In genomic region chr10:102660891-102661613, GRCh38 we compare ENCODE assay signal across 8 cellular contexts. TPM values are rescaled to one million over a fixed set of nuclear protein-coding genes. Genes with fewer than 3 reads are reported as not detected.
DNase-seq lines count a peak whose midpoint lies in the region; FAIRE-seq and TF ChIP-seq lines count a peak whose summit lies in the region.

No MANE protein-coding gene starts in this region.

- no peak overlapping the region for H2BK15ac ChIP-seq in H9 (ENCODE audit: low read depth, low read length)

- H2AK5ac ChIP-seq in H9 (ENCODE audit: insufficient read length, low read length) = no peak overlapping the region

- POLR2A ChIA-PET in PC-9 (lab: Charles Lee; ENCODE audit: unreplicated experiment) = no interaction called here

- H3K36me3 Mint-ChIP-seq in H9 (ENCODE audit: insufficient read depth in 1 of 3, low read depth in 3 of 3) = peaks cover 11 to 23% (median 20%) of the 10 kb centered on the region in 3 experiments

- H3K18ac ChIP-seq in H9 (ENCODE audit: insufficient read length, low read depth, low read length) = no peak overlapping the region

- H2AFZ ChIP-seq in H9 (ENCODE audit: low read length) = no peak overlapping the region
- H2AFZ ChIP-seq in PC-9 = no peak overlapping the region

- H3K14ac ChIP-seq in H9 (ENCODE audit: insufficient read depth, low read length) = 0 out of 2 replicates have a peak overlapping the region, but pooled peaks have one; percentile 48

- no peak overlapping the region for H2BK20ac ChIP-seq in H9 (ENCODE audit: low read depth, low read length, poor library complexity, severe bottlenecking)

- H3K79me2 ChIP-seq in H9 (ENCODE audit: insufficient read depth, low read length) = no peaks in the 10 kb centered on the region
- no peaks in the 10 kb centered on the region for H3K79me2 ChIP-seq in PC-9 (ENCODE audit: low read depth)

- H3K9me2 ChIP-seq in PC-9 (ENCODE audit: insufficient read depth) = no peaks in the 10 kb centered on the region

- H3K27ac Mint-ChIP-seq in H9 = no peak overlapping the region; a peak in 1 of 7 replicates

- CTCF ChIA-PET in PC-9 (lab: Charles Lee) = no interaction called here

- H3K4me3 Mint-ChIP-seq in H9 = no peak overlapping the region

- in situ Hi-C loops in GM13976 (cut with MboI; ENCODE audit: low sequenced_read_pairs, unreplicated experiment) = no loop called here

- DNase-seq in GM13976 (ENCODE audit: low spot score) (peak; percentile 93), H9 (peak; percentile 55), NCI-H1105 (lab: John Stamatoyannopoulos, UW) (peak; percentile 22), activated T-cell treated with anti-CD3 and anti-CD28 coated beads for 4 hours (peak; percentile 33), germinal center (ENCODE audit: low spot score) (peak; percentile 73), H54 (ENCODE audit: insufficient read length, low spot score) (no peak), PC-9 (no peak)

- H3K27ac ChIP-seq in H9 (ENCODE audit: insufficient read length, low read depth, low read length) (no peak overlapping the region), skin epidermis (peak overlapping the region in 20 of 21 experiments; percentile 5 to 84 (median 64)), PC-9 (no peak overlapping the region)

- H3K56ac ChIP-seq in H9 (ENCODE audit: insufficient read length, low read depth, low read length) = no peak overlapping the region

- no peaks in the 10 kb centered on the region for H3K36me3 ChIP-seq in PC-9 (ENCODE audit: low read depth)

- H3F3A ChIP-seq in PC-9 (ENCODE audit: insufficient read depth, low read depth) = no peaks in the 10 kb centered on the region

- no CpG with 5 or more reads among the region's 22 CpGs for WGBS in H9 (ENCODE audit: extremely low coverage, insufficient read length, low lambda C conversion rate)

- H3K9me3 ChIP-seq in H9 (ENCODE audit: control insufficient read depth, low read depth, low read length) (no peaks in the 10 kb centered on the region), PC-9 (ENCODE audit: insufficient read depth, low read depth) (no peaks in the 10 kb centered on the region)

- H3K4ac ChIP-seq in H9 (ENCODE audit: low read depth, low read length) = no peak overlapping the region

- H3T11ph ChIP-seq in H9 (ENCODE audit: low read length) = no peak overlapping the region

- H3K23ac ChIP-seq in H9 (ENCODE audit: insufficient read length, low read depth, low read length) = no peak overlapping the region

- no peak overlapping the region for H3K9ac ChIP-seq in H9 (ENCODE audit: extremely low read depth, insufficient read length, low read length)

- H2BK120ac ChIP-seq in H9 (ENCODE audit: low read depth, low read length, poor library complexity, severe bottlenecking) = no peak overlapping the region

- H3K79me1 ChIP-seq in H9 (ENCODE audit: insufficient read depth, low read depth, low read length, poor library complexity, severe bottlenecking) = no peaks in the 10 kb centered on the region

- H3K4me1 ChIP-seq in H9 (ENCODE audit: insufficient read depth, low read length) (no peaks in the 10 kb centered on the region; the same call in 1 of the 2 replicates), PC-9 (replicated peaks; ENCODE audit: insufficient read depth) (no peaks in the 10 kb centered on the region)

- intact Hi-C loops in PC-9 (cut with micrococcal nuclease; ENCODE audit: unreplicated experiment) = no loop called here

- no TSS peak for BruUV-seq in PC-9 (replicated peaks; lab: Mats Ljungman, UMichigan)

- H3K23me2 ChIP-seq in H9 (ENCODE audit: insufficient read length, low read depth, low read length, poor library complexity, severe bottlenecking) = no peaks in the 10 kb centered on the region

- H4K20me1 ChIP-seq in H9 (ENCODE audit: control insufficient read depth, insufficient read depth, insufficient read length) (no peaks in the 10 kb centered on the region), PC-9 (ENCODE audit: insufficient read depth) (no peaks in the 10 kb centered on the region)

- no peak overlapping the region for H2BK12ac ChIP-seq in H9 (ENCODE audit: insufficient read length, low read depth, low read length)

- H3K27me3 Mint-ChIP-seq in H9 (ENCODE audit: low read depth) = no peaks in the 10 kb centered on the region; the same call in 1 of the 2 replicates

- H3K4me2 ChIP-seq in H9 (ENCODE audit: insufficient read depth, insufficient read length, low read length) (no peak overlapping the region), PC-9 (no peak overlapping the region)

- no peak overlapping the region for H4K5ac ChIP-seq in H9 (ENCODE audit: insufficient read length, low read depth, low read length)

- H4K8ac ChIP-seq in H9 (replicated peaks; ENCODE audit: insufficient read length, low read depth, low read length) = no peak overlapping the region

- FAIRE-seq in H54 (lab: Jason Lieb, UNC) = no peak

- H3K27me3 ChIP-seq in H9 (ENCODE audit: insufficient read depth, low read length) (no peaks in the 10 kb centered on the region), PC-9 (ENCODE audit: insufficient read depth, low read depth) (no peaks in the 10 kb centered on the region)

- H2BK5ac ChIP-seq in H9 (ENCODE audit: insufficient read length, low read length) = no peak overlapping the region

- H3K4me3 ChIP-seq in skin epidermis = peak overlapping the region in 2 of 7 experiments; percentile 3 to 11
- no peak overlapping the region for H3K4me3 ChIP-seq in PC-9

- H4K91ac ChIP-seq in H9 (ENCODE audit: insufficient read length, low read depth, low read length) = no peak overlapping the region

- peaks cover 2 to 17% of the 10 kb centered on the region in 2 experiments; a peak in 3 of 4 replicates for H3K4me1 Mint-ChIP-seq in H9

- TF ChIP-seq POLR2A in H54 (IDR thresholded peaks at IDR 0.05; ENCODE audit: low read depth, low read length) = no peak

- H3K9me3 Mint-ChIP-seq in H9 = no peaks in the 10 kb centered on the region

- TF ChIP-seq CTCF in GM13976 (IDR thresholded peaks at IDR 0.05; ENCODE audit: borderline replicate concordance, control extremely low read depth, extremely low read depth, insufficient read depth, missing control alignments) (no peak), H9 (conservative IDR thresholded peaks at IDR 0.05) (no peak), PC-9 (conservative IDR thresholded peaks at IDR 0.05) (no peak)

RNA-seq across cellular contexts. Expression of gene TRIM8, which starts 16.8 kb away (rescaled TPM):
- total RNA-seq in H9 (2021) (37.0 and 40.6 TPM in 2 replicates), PC-9 (2021) (59.8 and 73.0 TPM in 2 replicates)

RNA-seq across cellular contexts. Expression of gene ARL3, which starts 53.1 kb away (rescaled TPM):
- total RNA-seq in H9 (2021) (16.5 and 16.9 TPM in 2 replicates), PC-9 (2021) (7.1 and 9.7 TPM in 2 replicates)

RNA-seq across cellular contexts. Expression of gene SFXN2, which starts 53.4 kb away (rescaled TPM):
- total RNA-seq in H9 (2021) (32.7 and 34.7 TPM in 2 replicates), PC-9 (2021) (5.3 and 5.4 TPM in 2 replicates)

Comparison
In these comparisons a context has a peak if more than half of its experiments do, and no peak if none do; other contexts are left out.
1. DNase-seq: peak in GM13976 (single experiment), H9 (single experiment), NCI-H1105 (single experiment), activated T-cell treated with anti-CD3 and anti-CD28 coated beads for 4 hours (single experiment) and germinal center (single experiment); none in H54 (single experiment) and PC-9 (0 of 2).
2. H3K27ac ChIP-seq: peak in skin epidermis (20 of 21); none in H9 (single experiment) and PC-9 (single experiment).